In the genomic region with DNA sequence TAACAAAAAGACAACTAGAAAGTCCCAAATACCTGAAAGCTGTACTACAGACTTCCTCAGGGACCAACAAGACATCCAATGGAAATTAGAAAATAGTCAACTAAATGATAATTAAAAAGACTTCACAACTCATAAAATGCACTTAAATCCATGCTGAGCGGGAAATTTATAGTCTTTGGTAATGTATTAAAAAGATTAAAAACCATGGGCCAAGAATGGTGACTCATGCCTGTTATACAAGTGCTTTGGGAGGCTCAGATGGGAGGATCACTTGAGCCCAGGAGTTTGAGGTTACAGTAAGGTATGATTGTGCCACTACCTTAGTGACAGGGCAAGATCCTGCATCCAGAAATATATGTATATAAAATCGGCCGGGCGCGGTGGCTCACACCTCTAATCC, we compare ENCODE assay signal across 36 cellular contexts. TPM values are rescaled to one million over a fixed set of nuclear protein-coding genes. Genes with fewer than 3 reads are reported as not detected.
"Had no signal": no experiment of that assay in that cellular context is flagged by ENCODE, and none has a peak within 500 bp of the region (broad histone marks: within the 10 kb centered on the region; RNA-seq: fewer than 3 reads in every experiment).

No MANE protein-coding gene starts in this region.

- DNase-seq: Karpas-422, Kasumi-1, MM.1S, MV-4-11, NCI-H1048, NCI-H1092, NCI-H1092 treated with DMSO at 0.1 percent for 48 hours, NCI-H1105, NCI-H1105 treated with DMSO at 0.1 percent for 48 hours, NCI-H1417, NCI-H1417 treated with DMSO at 0.1 percent for 48 hours, NCI-H1436, NCI-H1436 treated with DMSO at 0.1 percent for 48 hours, NCI-H146, NCI-H1694, NCI-H1694 treated with DMSO at 0.1 percent for 48 hours, NCI-H187, NCI-H187 treated with DMSO at 0.1 percent for 48 hours, NCI-H1930, NCI-H2029, NCI-H2029 treated with DMSO at 0.1 percent for 48 hours, NCI-H2081, NCI-H2081 treated with DMSO at 0.1 percent for 48 hours, NCI-H2107, NCI-H2171, NCI-H2171 treated with DMSO at 0.1 percent for 48 hours, NCI-H2227 treated with DMSO at 0.1 percent for 48 hours, NCI-H226, NCI-H345, NCI-H446, NCI-H446 treated with DMSO at 0.1 percent for 48 hours, NCI-H510A, NCI-H510A treated with DMSO at 0.1 percent for 48 hours, NCI-H524, NCI-H524 treated with DMSO at 0.1 percent for 48 hours had no signal

RNA-seq across cellular contexts. Expression of gene CPEB1, which starts 45.0 kb away (rescaled TPM):
- total RNA-seq: MCF 10A had no signal
